ENCODE assay signal across 9 cellular contexts in the genomic region with DNA sequence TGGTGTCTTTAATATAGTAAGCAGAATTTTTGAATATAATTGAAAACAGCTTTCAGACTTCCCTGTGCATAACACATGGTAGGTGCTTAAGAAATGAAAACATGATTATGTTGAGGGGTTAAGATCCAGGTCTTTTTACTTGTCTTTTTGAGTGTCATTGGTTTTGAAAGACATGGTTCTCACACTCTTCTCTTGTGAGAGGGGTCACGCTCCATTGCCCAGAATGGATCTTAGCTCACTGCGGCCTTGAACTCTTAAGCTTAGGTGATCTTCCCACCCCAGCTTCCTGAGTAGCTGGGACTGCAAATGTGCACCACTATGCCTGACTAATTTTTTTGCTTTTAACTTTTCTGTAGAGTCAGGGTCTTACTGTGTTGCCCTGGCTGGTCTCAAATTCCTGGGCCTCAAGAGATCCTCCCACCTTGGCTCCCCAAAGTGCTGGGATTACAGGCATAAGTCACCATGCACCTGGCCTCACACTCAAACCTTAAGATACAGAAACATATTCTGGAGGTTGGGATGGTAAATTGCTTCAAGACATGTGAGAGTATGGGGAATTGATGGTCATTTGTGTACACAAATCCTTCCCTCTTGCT. TPM values are rescaled to one million over a fixed set of nuclear protein-coding genes. Genes with fewer than 3 reads are reported as not detected.
DNase-seq lines count a peak whose midpoint lies in the region; ATAC-seq, FAIRE-seq and TF ChIP-seq lines count a peak whose summit lies in the region.
"Had no signal": no experiment of that assay in that cellular context is flagged by ENCODE, and none has a peak within 500 bp of the region (broad histone marks: within the 10 kb centered on the region; RNA-seq: fewer than 3 reads in every experiment).

No MANE protein-coding gene starts in this region.

- H3K18ac ChIP-seq in H9 (ENCODE audit: insufficient read length, low read depth, low read length) = no peak overlapping the region

- H4K20me1 ChIP-seq in H9 (ENCODE audit: control insufficient read depth, insufficient read depth, insufficient read length) (no peaks in the 10 kb centered on the region), K562 (replicated peaks; ENCODE audit: control insufficient read depth, insufficient read depth, low read length) (peaks cover 10% of the 10 kb centered on the region; the same call in 1 of the 2 replicates)

- H3K9me3 ChIP-seq in H9 (ENCODE audit: control insufficient read depth, low read depth, low read length) (no peaks in the 10 kb centered on the region), K562 (replicated peaks; ENCODE audit: control insufficient read depth, insufficient read depth, low read depth, low read length) (no peaks in the 10 kb centered on the region), mesodermal cell (ENCODE audit: control insufficient read depth, low read length) (no peaks in the 10 kb centered on the region)

- TF ChIP-seq CTCF in 22Rv1 (IDR thresholded peaks at IDR 0.05) = no peak
- TF ChIP-seq CTCF in H9 (conservative IDR thresholded peaks at IDR 0.05) = no peak
- TF ChIP-seq CTCF in K562 (IDR thresholded peaks at IDR 0.05 in 2 of 3, conservative IDR thresholded peaks at IDR 0.05 in 1 of 3; ENCODE audit: insufficient read depth in 2 of 3, low read depth in 1 of 3, low read length in 3 of 3) = no peak

- BruUV-seq in K562 (replicated peaks; lab: Mats Ljungman, UMichigan) = no TSS peak

- H3K79me2 ChIP-seq in H9 (ENCODE audit: insufficient read depth, low read length) (peaks cover 21% of the 10 kb centered on the region), K562 (ENCODE audit: control insufficient read depth, insufficient read depth, low read length) (peaks cover 92% of the 10 kb centered on the region)

- peaks cover 8% of the 10 kb centered on the region for H3K79me1 ChIP-seq in H9 (ENCODE audit: insufficient read depth, low read depth, low read length, poor library complexity, severe bottlenecking)

- H3K9ac ChIP-seq in H9 (ENCODE audit: extremely low read depth, insufficient read length, low read length) = peak overlapping the region; percentile 89
- H3K9ac ChIP-seq in K562 (ENCODE audit: insufficient read depth in 1 of 2, low read depth in 2 of 2, low read length in 2 of 2) = peak overlapping the region; percentile 88 to 97

- no peaks in the 10 kb centered on the region for H3K27me3 ChIP-seq in H9 (ENCODE audit: insufficient read depth, low read length)
- no peaks in the 10 kb centered on the region for H3K27me3 ChIP-seq in K562 (ENCODE audit: control insufficient read depth in 2 of 2, insufficient read depth in 2 of 2, low read length in 2 of 2)

- 0 out of 3 replicates have a peak, but pooled peaks have one; percentile 4 for ATAC-seq in K562

- no peak overlapping the region for H3K56ac ChIP-seq in H9 (ENCODE audit: insufficient read length, low read depth, low read length)

- H3T11ph ChIP-seq in H9 (ENCODE audit: low read length) = no peak overlapping the region

- H3K4me2 ChIP-seq in H9 (ENCODE audit: insufficient read depth, insufficient read length, low read length) = peak overlapping the region; percentile 94
- peak overlapping the region; percentile 95 for H3K4me2 ChIP-seq in K562 (ENCODE audit: insufficient read depth, low read length)

- in situ Hi-C loops in K562 (cut with MboI) = no loop called here

- H3K9me3 Mint-ChIP-seq in H9 = no peaks in the 10 kb centered on the region; a peak in 1 of 5 replicates

- no peak overlapping the region for H2BK5ac ChIP-seq in H9 (ENCODE audit: insufficient read length, low read length)

- no peak overlapping the region for H4K5ac ChIP-seq in H9 (ENCODE audit: insufficient read length, low read depth, low read length)

- intact Hi-C loops in K562 (cut with micrococcal nuclease) = no loop called here

- TF ChIP-seq EP300 in K562 (IDR thresholded peaks at IDR 0.05; ENCODE audit: low read length) = no peak

- no peaks in the 10 kb centered on the region for H3K4me1 ChIP-seq in H9 (ENCODE audit: insufficient read depth, low read length)
- H3K4me1 ChIP-seq in K562 (replicated peaks in 1 of 2; ENCODE audit: control insufficient read depth in 2 of 2, insufficient read depth in 2 of 2, low read length in 2 of 2) = peaks cover 6 to 17% of the 10 kb centered on the region in 2 experiments; a peak in 3 of 5 replicates
- H3K4me1 ChIP-seq in mesodermal cell (ENCODE audit: control insufficient read depth, insufficient read depth, low read length, poor library complexity, severe bottlenecking) = peaks cover 5% of the 10 kb centered on the region

- H3K27me3 Mint-ChIP-seq in H9 (ENCODE audit: low read depth) = no peaks in the 10 kb centered on the region

- H2AFZ ChIP-seq in H9 (ENCODE audit: low read length) (no peak overlapping the region), K562 (ENCODE audit: low read depth, low read length) (no peak overlapping the region)

- no CpG with 5 or more reads among the region's 2 CpGs for WGBS in H9 (ENCODE audit: extremely low coverage, insufficient read length, low lambda C conversion rate)
- 45% methylated on average over 2 of the region's 2 CpGs for WGBS in K562 (ENCODE audit: insufficient coverage, low coverage, missing lambda C conversion rate)
- 90 to 100% methylated on average over 2 of the region's 2 CpGs for WGBS in mesodermal cell (ENCODE audit: insufficient coverage in 2 of 2), 2 experiments

- no peak for TF ChIP-seq POLR2A in K562 (conservative IDR thresholded peaks at IDR 0.05)
- no peak for TF ChIP-seq POLR2A in erythroblast (IDR thresholded peaks at IDR 0.05; ENCODE audit: low read length)

- H2BK15ac ChIP-seq in H9 (ENCODE audit: low read depth, low read length) = no peak overlapping the region

- POLR2A ChIA-PET in K562 (lab: Yijun Ruan, JAX) = interaction anchor here (1.0 to 4.2 kb wide), 8 partner anchors 10 to 402 kb away, joined by 3 to 27 read pairs (median 6); a partner anchor contains a TSS

- H4K91ac ChIP-seq in H9 (ENCODE audit: insufficient read length, low read depth, low read length) = no peak overlapping the region

- H3K23ac ChIP-seq in H9 (ENCODE audit: insufficient read length, low read depth, low read length) = no peak overlapping the region

- H3K36me3 ChIP-seq in K562 (ENCODE audit: control insufficient read depth, insufficient read depth, low read length) (peaks cover 49% of the 10 kb centered on the region), mesodermal cell (ENCODE audit: control insufficient read depth, insufficient read depth, low read length) (peaks cover 38% of the 10 kb centered on the region)

- CTCF ChIA-PET in K562 (lab: Yijun Ruan, JAX; ENCODE audit: low intra/inter-chr PET ratio) = no interaction called here

- FAIRE-seq in K562 (lab: Jason Lieb, UNC) = no peak

- H3K4me1 Mint-ChIP-seq in H9 = peaks cover 15 to 16% of the 10 kb centered on the region in 2 experiments

- H3K23me2 ChIP-seq in H9 (ENCODE audit: insufficient read length, low read depth, low read length, poor library complexity, severe bottlenecking) = peaks cover 5% of the 10 kb centered on the region

- TF ChIP-seq RAD21 in K562 (CRISPR knock-in tag; conservative IDR thresholded peaks at IDR 0.05 in 1 of 2, IDR thresholded peaks at IDR 0.05 in 1 of 2) = no peak

- H4K8ac ChIP-seq in H9 (replicated peaks; ENCODE audit: insufficient read length, low read depth, low read length) = no peak overlapping the region

- H3K4me3 ChIP-seq in K562 = peak overlapping the region; percentile 93
- H3K4me3 ChIP-seq in mesodermal cell (ENCODE audit: extremely low read depth, insufficient read depth, low read length, poor library complexity, severe bottlenecking) = peak overlapping the region; percentile 98

- no peaks in the 10 kb centered on the region for H3K9me1 ChIP-seq in K562 (ENCODE audit: control insufficient read depth, insufficient read depth, low read length)

- H2BK20ac ChIP-seq in H9 (ENCODE audit: low read depth, low read length, poor library complexity, severe bottlenecking) = no peak overlapping the region

- no peak overlapping the region for H2BK12ac ChIP-seq in H9 (ENCODE audit: insufficient read length, low read depth, low read length)

- no peak overlapping the region for H3K4ac ChIP-seq in H9 (ENCODE audit: low read depth, low read length)

- H3K4me3 Mint-ChIP-seq in H9 = peak overlapping the region; percentile 96 to 98

- no peak overlapping the region for H2AK5ac ChIP-seq in H9 (ENCODE audit: insufficient read length, low read length)

- H3K36me3 Mint-ChIP-seq in H9 (ENCODE audit: insufficient read depth in 1 of 3, low read depth in 3 of 3) = peaks cover 0 to 13% (median 6%) of the 10 kb centered on the region in 3 experiments; a peak in 5 of 7 replicates

- H3K14ac ChIP-seq in H9 (ENCODE audit: insufficient read depth, low read length) = no peak overlapping the region

- peak overlapping the region in 1 of 3 experiments; percentile 99; a peak in 2 of 7 replicates for H3K27ac Mint-ChIP-seq in H9

- DNase-seq in H9 = no peak
- no peak for DNase-seq in K562 (ENCODE audit: extremely low read depth in 1 of 4, low spot score in 3 of 4)
- DNase-seq in ureter (ENCODE audit: low spot score) = no peak
- no peak for DNase-seq in activated CD4-positive, CD25-positive, alpha-beta regulatory T cell treated with anti-CD3 and anti-CD28 coated beads, Interleukin-2, amount 50 U/mL, for 72 hours
- DNase-seq in stimulated activated naive CD4-positive, alpha-beta T cell treated with Interleukin-2 at 50 U/mL for 16 hours (lab: John Stamatoyannopoulos, UW) = no peak
- DNase-seq in erythroblast (lab: John Stamatoyannopoulos, UW) = no peak
- DNase-seq: NCI-H1694 treated with DMSO at 0.1 percent for 48 hours had no signal

- H3K27ac ChIP-seq in 22Rv1 = 0 out of 2 replicates have a peak overlapping the region, but pooled peaks have one; percentile 66
- H3K27ac ChIP-seq in H9 (ENCODE audit: insufficient read length, low read depth, low read length) = no peak overlapping the region
- peak overlapping the region; percentile 81 for H3K27ac ChIP-seq in K562 (ENCODE audit: extremely low read depth, low read depth, low read length)
- H3K27ac ChIP-seq in mesodermal cell (ENCODE audit: low read depth, low read length, severe bottlenecking) = no peak overlapping the region

- no peak overlapping the region for H2BK120ac ChIP-seq in H9 (ENCODE audit: low read depth, low read length, poor library complexity, severe bottlenecking)

RNA-seq across cellular contexts. Expression of a gene that starts 1.4 kb away (rescaled TPM):
- 138 and 144 TPM in 2 replicates for total RNA-seq in H9 (2021)
- total RNA-seq in K562 (2011; cell fraction: chromatin; rRNA removed; ENCODE audit: low replicate concordance) = 48.6 and 86.8 TPM in 2 replicates
- 24.1 and 36.7 TPM in 2 replicates for total RNA-seq in K562 (2011; cell fraction: nucleolus; rRNA removed)
- total RNA-seq in K562 (2011; cell fraction: nucleoplasm; rRNA removed) = 85.9 and 113 TPM in 2 replicates
- 38.2 and 136 TPM in 2 replicates for total RNA-seq in K562 (2014; rRNA removed)
- 55.0 and 65.9 TPM in 2 replicates for total RNA-seq in K562 (2014; rRNA removed; fragmentation: Illumina TruSeq; extraction: Trizol)
- total RNA-seq in K562 (2015; rRNA removed; fragmentation: Illumina TruSeq; extraction: Trizol) = 63.2 and 75.5 TPM in 2 replicates
- total RNA-seq in K562 (2021) = 150 and 172 TPM in 2 replicates
- 148 and 250 TPM in 2 replicates for polyA plus RNA-seq in K562 (2011; rRNA removed)
- 42.4 and 102 TPM in 2 replicates for polyA plus RNA-seq in K562 (2011; cell fraction: cytosol; rRNA removed)
- 15.7 and 31.6 TPM in 2 replicates for polyA plus RNA-seq in K562 (2011; cell fraction: nucleus; rRNA removed)
- 161 and 178 TPM in 2 replicates for polyA plus RNA-seq in K562 (2012)
- 126 and 193 TPM in 2 replicates for polyA plus RNA-seq in K562 (2014; fragmentation: Illumina TruSeq; extraction: Trizol)
- polyA plus RNA-seq in K562 (2014; fragmentation: Nextera tagmentation; extraction: Ambion mirVana) = 100 to 1,000 TPM; 372 to 458 TPM
- 208 and 334 TPM in 2 replicates for polyA plus RNA-seq in K562 (2014; rRNA removed)
- polyA minus RNA-seq in K562 (2011; rRNA and poly(A)+ RNA removed) = 73.3 and 74.6 TPM in 2 replicates
- 21.6 and 30.6 TPM in 2 replicates for polyA minus RNA-seq in K562 (2011; cell fraction: cytosol; rRNA and poly(A)+ RNA removed)
- polyA minus RNA-seq in K562 (2011; cell fraction: nucleus; rRNA and poly(A)+ RNA removed) = 19.5 and 28.1 TPM in 2 replicates
- polyA plus RNA-seq in mesodermal cell (2013, experiment 1 of 2) = 149 TPM
- polyA plus RNA-seq in mesodermal cell (2013, experiment 2 of 2) = 162 TPM
- 151 TPM for total RNA-seq in ureter

RNA-seq across cellular contexts. Expression of a gene that starts 1.6 kb away (rescaled TPM):
- total RNA-seq in H9 (2021) = 4.2 and 4.5 TPM in 2 replicates
- 113 and 146 TPM in 2 replicates for total RNA-seq in K562 (2011; cell fraction: chromatin; rRNA removed; ENCODE audit: low replicate concordance)
- 45.7 and 54.9 TPM in 2 replicates for total RNA-seq in K562 (2011; cell fraction: nucleolus; rRNA removed)
- 74.1 and 109 TPM in 2 replicates for total RNA-seq in K562 (2011; cell fraction: nucleoplasm; rRNA removed)
- total RNA-seq in K562 (2014; rRNA removed) = 18.3 and 20.1 TPM in 2 replicates
- 12.8 and 15.9 TPM in 2 replicates for total RNA-seq in K562 (2014; rRNA removed; fragmentation: Illumina TruSeq; extraction: Trizol)
- 16.0 and 18.0 TPM in 2 replicates for total RNA-seq in K562 (2015; rRNA removed; fragmentation: Illumina TruSeq; extraction: Trizol)
- 20.6 and 22.5 TPM in 2 replicates for total RNA-seq in K562 (2021)
- polyA plus RNA-seq in K562 (2011; rRNA removed) = 16.0 and 21.2 TPM in 2 replicates
- polyA plus RNA-seq in K562 (2011; cell fraction: cytosol; rRNA removed) = 12.9 and 14.1 TPM in 2 replicates
- 24.3 and 38.6 TPM in 2 replicates for polyA plus RNA-seq in K562 (2011; cell fraction: nucleus; rRNA removed)
- polyA plus RNA-seq in K562 (2012) = 15.9 and 18.1 TPM in 2 replicates
- 17.1 and 18.0 TPM in 2 replicates for polyA plus RNA-seq in K562 (2014; fragmentation: Illumina TruSeq; extraction: Trizol)
- polyA plus RNA-seq in K562 (2014; fragmentation: Nextera tagmentation; extraction: Ambion mirVana) = 1 to 10 TPM; 5.0 to 8.9 TPM
- polyA plus RNA-seq in K562 (2014; rRNA removed) = 10.3 and 11.6 TPM in 2 replicates
- 30.6 and 35.3 TPM in 2 replicates for polyA minus RNA-seq in K562 (2011; rRNA and poly(A)+ RNA removed)
- polyA minus RNA-seq in K562 (2011; cell fraction: cytosol; rRNA and poly(A)+ RNA removed) = 17.0 and 23.7 TPM in 2 replicates
- 27.5 and 42.0 TPM in 2 replicates for polyA minus RNA-seq in K562 (2011; cell fraction: nucleus; rRNA and poly(A)+ RNA removed)
- 7.7 TPM for polyA plus RNA-seq in mesodermal cell (2013, experiment 1 of 2)
- polyA plus RNA-seq in mesodermal cell (2013, experiment 2 of 2) = 8.3 TPM
- total RNA-seq in ureter = 14.1 TPM

RNA-seq across cellular contexts. Expression of a gene that starts 38.3 kb away (rescaled TPM):
- total RNA-seq in H9 (2021) = 15.9 and 16.2 TPM in 2 replicates
- total RNA-seq in K562 (2011; cell fraction: chromatin; rRNA removed; ENCODE audit: low replicate concordance) = 58.7 and 76.5 TPM in 2 replicates
- 46.5 and 50.9 TPM in 2 replicates for total RNA-seq in K562 (2011; cell fraction: nucleolus; rRNA removed)
- 48.2 and 59.5 TPM in 2 replicates for total RNA-seq in K562 (2011; cell fraction: nucleoplasm; rRNA removed)
- 35.0 and 36.7 TPM in 2 replicates for total RNA-seq in K562 (2014; rRNA removed)
- 28.3 and 31.1 TPM in 2 replicates for total RNA-seq in K562 (2014; rRNA removed; fragmentation: Illumina TruSeq; extraction: Trizol)
- total RNA-seq in K562 (2015; rRNA removed; fragmentation: Illumina TruSeq; extraction: Trizol) = 36.5 and 41.3 TPM in 2 replicates
- 32.6 and 33.6 TPM in 2 replicates for total RNA-seq in K562 (2021)
- polyA plus RNA-seq in K562 (2011; rRNA removed) = 35.1 and 35.7 TPM in 2 replicates
- 29.9 and 43.7 TPM in 2 replicates for polyA plus RNA-seq in K562 (2011; cell fraction: cytosol; rRNA removed)
- polyA plus RNA-seq in K562 (2011; cell fraction: nucleus; rRNA removed) = 46.4 and 57.9 TPM in 2 replicates
- polyA plus RNA-seq in K562 (2012) = 20.4 and 20.5 TPM in 2 replicates
- 27.9 and 28.6 TPM in 2 replicates for polyA plus RNA-seq in K562 (2014; fragmentation: Illumina TruSeq; extraction: Trizol)
- polyA plus RNA-seq in K562 (2014; fragmentation: Nextera tagmentation; extraction: Ambion mirVana) = 1 to 10 TPM; 6.2 to 7.2 TPM
- polyA plus RNA-seq in K562 (2014; rRNA removed) = 25.5 and 26.9 TPM in 2 replicates
- 51.0 and 55.8 TPM in 2 replicates for polyA minus RNA-seq in K562 (2011; rRNA and poly(A)+ RNA removed)
- 32.6 and 35.1 TPM in 2 replicates for polyA minus RNA-seq in K562 (2011; cell fraction: cytosol; rRNA and poly(A)+ RNA removed)
- polyA minus RNA-seq in K562 (2011; cell fraction: nucleus; rRNA and poly(A)+ RNA removed) = 32.7 and 43.7 TPM in 2 replicates
- polyA plus RNA-seq in mesodermal cell (2013, experiment 1 of 2) = 5.0 TPM
- 4.8 TPM for polyA plus RNA-seq in mesodermal cell (2013, experiment 2 of 2)
- total RNA-seq in ureter = 10.9 TPM

Comparison
In these comparisons a context has a peak if more than half of its experiments do, and no peak if none do; other contexts are left out.
1. H3K27ac ChIP-seq: peak in 22Rv1 (single experiment) and K562 (single experiment); none in H9 (single experiment) and mesodermal cell (single experiment).